9 cellular contexts compared by ENCODE assay signal in the genomic region with DNA sequence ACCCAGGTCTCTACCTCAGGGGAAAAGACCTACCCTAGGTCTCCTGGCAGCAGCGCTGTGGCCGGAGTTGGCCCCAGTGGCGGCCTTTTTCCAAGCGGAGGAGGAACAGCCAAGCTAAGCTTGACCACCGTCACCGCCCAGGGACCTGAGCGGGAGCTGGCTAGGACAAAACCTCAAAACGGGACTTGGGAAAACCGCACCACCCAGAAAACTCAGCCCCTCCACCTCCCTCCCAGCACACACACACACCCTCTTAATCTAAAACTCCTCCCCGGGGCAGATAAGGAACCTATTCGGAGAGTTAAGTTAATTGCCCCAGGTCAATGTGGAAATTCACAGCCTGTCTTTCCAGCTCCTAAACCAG. TPM values are rescaled to one million over a fixed set of nuclear protein-coding genes. Genes with fewer than 3 reads are reported as not detected.
A peak's percentile ranks its signal among the peaks of the same experiment; 100 is the strongest.
DNase-seq lines count a peak whose midpoint lies in the region; ATAC-seq and TF ChIP-seq lines count a peak whose summit lies in the region.
"Had no signal": no experiment of that assay in that cellular context is flagged by ENCODE, and none has a peak within 500 bp of the region (broad histone marks: within the 10 kb centered on the region; RNA-seq: fewer than 3 reads in every experiment).

No MANE protein-coding gene starts in this region.

- H3K27me3 Mint-ChIP-seq in activated naive CD4-positive, alpha-beta T cell treated with anti-CD3 and anti-CD28 coated beads, Interleukin-2, amount 50 U/mL, for 24 hours = no peaks in the 10 kb centered on the region

- H3K4me3 ChIP-seq in breast epithelium (peak overlapping the region; percentile 76 to 85 (median 81)), mesenchymal stem cell (ENCODE audit: insufficient read depth in 1 of 2, low read depth in 1 of 2, low read length in 2 of 2) (peak overlapping the region in 1 of 2 experiments; percentile 90), urinary bladder (ENCODE audit: low read depth, low read length) (no peak overlapping the region)

- no peak overlapping the region for H2BK15ac ChIP-seq in mesenchymal stem cell (ENCODE audit: low read depth, poor library complexity, severe bottlenecking)

- peak overlapping the region in 1 of 2 experiments; percentile 81 for H3K4ac ChIP-seq in mesenchymal stem cell (ENCODE audit: low read depth in 1 of 2, low read length in 2 of 2)

- ATAC-seq in HG03442 (IDR thresholded peaks at IDR 0.05; ENCODE audit: unreplicated experiment) = no peak
- no peak for ATAC-seq in stimulated activated naive CD8-positive, alpha-beta T cell treated with anti-CD3 and anti-CD28 coated beads, Interleukin-15, Interleukin-2, amounts not matched to agents 100 U/mL and 50 U/mL, for 24 hours
- no peak for ATAC-seq in GM21360 (IDR thresholded peaks at IDR 0.05; ENCODE audit: unreplicated experiment)

- H2BK120ac ChIP-seq in mesenchymal stem cell (ENCODE audit: low read depth, low read length) = peak overlapping the region; percentile 36

- peak overlapping the region; percentile 96 for H3K4me3 Mint-ChIP-seq in activated naive CD4-positive, alpha-beta T cell treated with anti-CD3 and anti-CD28 coated beads, Interleukin-2, amount 50 U/mL, for 24 hours

- no peak overlapping the region for H2BK5ac ChIP-seq in mesenchymal stem cell (ENCODE audit: low read depth, low read length, poor library complexity, severe bottlenecking)

- H3K27ac ChIP-seq in breast epithelium (peak overlapping the region; percentile 67 to 83), mesenchymal stem cell (ENCODE audit: low read length, poor library complexity, severe bottlenecking) (no peak overlapping the region), urinary bladder (ENCODE audit: low read depth) (peak overlapping the region; percentile 43)

- H3K27ac Mint-ChIP-seq in activated naive CD4-positive, alpha-beta T cell treated with anti-CD3 and anti-CD28 coated beads, Interleukin-2, amount 50 U/mL, for 24 hours = peak overlapping the region; percentile 89

- H3K23ac ChIP-seq in mesenchymal stem cell (ENCODE audit: low read length in 2 of 2) = peak overlapping the region in 1 of 2 experiments; percentile 57

- intact Hi-C loops in breast epithelium (cut with DNase I; ENCODE audit: low total_unique reads) = no loop called here

- WGBS in mesenchymal stem cell = 9% methylated on average over 11 of the region's 11 CpGs
- 26% methylated on average over 11 of the region's 11 CpGs for WGBS in urinary bladder

- H3K27me3 ChIP-seq in breast epithelium (no peaks in the 10 kb centered on the region), mesenchymal stem cell (ENCODE audit: control insufficient read depth in 1 of 2, insufficient read depth in 1 of 2, low read length in 2 of 2) (no peaks in the 10 kb centered on the region)

- H3K9me3 ChIP-seq in breast epithelium (no peaks in the 10 kb centered on the region), mesenchymal stem cell (ENCODE audit: control insufficient read depth, low read length) (no peaks in the 10 kb centered on the region)

- no peak overlapping the region for H4K8ac ChIP-seq in mesenchymal stem cell (ENCODE audit: low read length)

- peaks cover 23% of the 10 kb centered on the region for H3K4me1 Mint-ChIP-seq in activated naive CD4-positive, alpha-beta T cell treated with anti-CD3 and anti-CD28 coated beads, Interleukin-2, amount 50 U/mL, for 24 hours

- H3K18ac ChIP-seq in mesenchymal stem cell (ENCODE audit: low read depth in 1 of 2, low read length in 2 of 2) = peak overlapping the region in 1 of 2 experiments; percentile 57

- no peaks in the 10 kb centered on the region for H3K79me1 ChIP-seq in mesenchymal stem cell (replicated peaks; ENCODE audit: low read length, poor library complexity, severe bottlenecking)

- no peaks in the 10 kb centered on the region for H3K4me1 ChIP-seq in breast epithelium
- H3K4me1 ChIP-seq in mesenchymal stem cell (ENCODE audit: control insufficient read depth, insufficient read depth, low read depth, low read length) = peaks cover 5% of the 10 kb centered on the region
- H3K4me1 ChIP-seq in urinary bladder (ENCODE audit: insufficient read depth) = no peaks in the 10 kb centered on the region

- H3K9ac ChIP-seq in mesenchymal stem cell (ENCODE audit: low read length) = peak overlapping the region; percentile 93

- no peaks in the 10 kb centered on the region for H3K36me3 Mint-ChIP-seq in activated naive CD4-positive, alpha-beta T cell treated with anti-CD3 and anti-CD28 coated beads, Interleukin-2, amount 50 U/mL, for 24 hours

- peak overlapping the region in 1 of 2 experiments; percentile 65 for H2BK12ac ChIP-seq in mesenchymal stem cell (ENCODE audit: low read length in 2 of 2)

- TF ChIP-seq POLR2A in breast epithelium (IDR thresholded peaks at IDR 0.05) = no peak

- DNase-seq in activated naive CD4-positive, alpha-beta T cell (lab: John Stamatoyannopoulos, UW) = no peak
- DNase-seq in breast epithelium (ENCODE audit: low spot score in 2 of 2) (no peak), mesenchymal stem cell (peak; percentile 38)
- DNase-seq in stimulated activated naive CD8-positive, alpha-beta T cell treated with anti-CD3 and anti-CD28 coated beads, Interleukin-15, Interleukin-2, amounts not matched to agents 100 U/mL and 50 U/mL, for 24 hours = no peak
- DNase-seq: GOT3 had no signal

- H2AK5ac ChIP-seq in mesenchymal stem cell (ENCODE audit: low read length, severe bottlenecking) = no peak overlapping the region

- no peaks in the 10 kb centered on the region for H3K9me3 Mint-ChIP-seq in activated naive CD4-positive, alpha-beta T cell treated with anti-CD3 and anti-CD28 coated beads, Interleukin-2, amount 50 U/mL, for 24 hours

- no peak for TF ChIP-seq CTCF in breast epithelium (IDR thresholded peaks at IDR 0.05)

- no peaks in the 10 kb centered on the region for H3K36me3 ChIP-seq in breast epithelium
- H3K36me3 ChIP-seq in mesenchymal stem cell (ENCODE audit: control insufficient read depth in 1 of 2, insufficient read depth in 2 of 2, low read depth in 1 of 2, low read length in 2 of 2) = no peaks in the 10 kb centered on the region
- H3K36me3 ChIP-seq in urinary bladder (ENCODE audit: insufficient read depth) = no peaks in the 10 kb centered on the region

- H3K4me2 ChIP-seq in mesenchymal stem cell (ENCODE audit: low read length, poor library complexity, severe bottlenecking) = peak overlapping the region; percentile 70

- no peak overlapping the region for H4K91ac ChIP-seq in mesenchymal stem cell (ENCODE audit: low read length)

- H2AFZ ChIP-seq in mesenchymal stem cell (ENCODE audit: low read depth, low read length) = peak overlapping the region; percentile 18

- H3K14ac ChIP-seq in mesenchymal stem cell (ENCODE audit: low read length in 2 of 2) = no peak overlapping the region

RNA-seq across cellular contexts. Expression of gene TRERF1, which starts 2.7 kb away (rescaled TPM):
- total RNA-seq in breast epithelium (1 to 10 TPM; 3.9 to 5.4 (median 4.1) TPM), urinary bladder (12.1 TPM)
- polyA plus RNA-seq in mesenchymal stem cell (2013, experiment 1 of 2) = 8.3 TPM
- polyA plus RNA-seq in mesenchymal stem cell (2013, experiment 2 of 2) = 7.9 TPM
- 7.9 TPM for polyA plus RNA-seq in urinary bladder
